13 cellular contexts compared by ENCODE assay signal in genomic region chr11:62401356-62401755, GRCh38. TPM values are rescaled to one million over a fixed set of nuclear protein-coding genes. Genes with fewer than 3 reads are reported as not detected.
DNase-seq lines count a peak whose midpoint lies in the region; ATAC-seq lines count a peak whose summit lies in the region.
"Had no signal": no experiment of that assay in that cellular context is flagged by ENCODE, and none has a peak within 500 bp of the region (broad histone marks: within the 10 kb centered on the region; RNA-seq: fewer than 3 reads in every experiment).

No MANE protein-coding gene starts in this region.

- no peaks in the 10 kb centered on the region for H3K27me3 Mint-ChIP-seq in activated CD4-positive, alpha-beta T cell treated with anti-CD3 and anti-CD28 coated beads for 36 hours

- intact Hi-C loops in activated CD4-positive, alpha-beta T cell treated with anti-CD3 and anti-CD28 coated beads for 36 hours (cut with DNase I, micrococcal nuclease): no loop called here

- H3K27ac ChIP-seq in layer of hippocampus (ENCODE audit: low read depth, low read length): peak overlapping the region; percentile 80
- H3K27ac ChIP-seq: SK-N-MC had no signal

- no peaks in the 10 kb centered on the region for H3K27me3 ChIP-seq in layer of hippocampus (ENCODE audit: control insufficient read depth, insufficient read depth, low read length)

- H3K27ac Mint-ChIP-seq in activated CD4-positive, alpha-beta T cell treated with anti-CD3 and anti-CD28 coated beads for 36 hours: peak overlapping the region; percentile 73
- H3K27ac Mint-ChIP-seq in activated naive CD4-positive, alpha-beta T cell treated with anti-CD3 and anti-CD28 coated beads, Interleukin-2, amount 50 U/mL, for 72 hours: peak overlapping the region; percentile 88 to 96
- peak overlapping the region; percentile 97 for H3K27ac Mint-ChIP-seq in stimulated activated effector memory CD8-positive, alpha-beta T cell treated with anti-CD3 and anti-CD28 coated beads, Interleukin-12 subunit alpha, Interleukin-12 subunit beta, amount 100 ng/mL, for 72 hours

- peak overlapping the region; percentile 62 for H3K4me3 Mint-ChIP-seq in activated CD4-positive, alpha-beta T cell treated with anti-CD3 and anti-CD28 coated beads for 36 hours
- H3K4me3 Mint-ChIP-seq in stimulated activated effector memory CD8-positive, alpha-beta T cell treated with anti-CD3 and anti-CD28 coated beads, Interleukin-12 subunit alpha, Interleukin-12 subunit beta, amount 100 ng/mL, for 72 hours: peak overlapping the region; percentile 77

- peaks cover 23% of the 10 kb centered on the region for H3K4me1 Mint-ChIP-seq in activated CD4-positive, alpha-beta T cell treated with anti-CD3 and anti-CD28 coated beads for 36 hours
- H3K4me1 Mint-ChIP-seq in stimulated activated effector memory CD8-positive, alpha-beta T cell treated with anti-CD3 and anti-CD28 coated beads, Interleukin-12 subunit alpha, Interleukin-12 subunit beta, amount 100 ng/mL, for 72 hours: peaks cover 30% of the 10 kb centered on the region

- no peak for ATAC-seq in activated CD4-positive, alpha-beta T cell treated with anti-CD3 and anti-CD28 coated beads for 36 hours
- no peak for ATAC-seq in activated naive CD4-positive, alpha-beta T cell treated with anti-CD3 and anti-CD28 coated beads, Interleukin-2, amount 50 U/mL, for 72 hours
- ATAC-seq in stimulated activated effector memory CD8-positive, alpha-beta T cell treated with anti-CD3 and anti-CD28 coated beads, Interleukin-12 subunit alpha, Interleukin-12 subunit beta, amount 100 ng/mL, for 72 hours: no peak
- no peak for ATAC-seq in HG02588 (IDR thresholded peaks at IDR 0.05; ENCODE audit: unreplicated experiment)

- H3K9me3 Mint-ChIP-seq in activated CD4-positive, alpha-beta T cell treated with anti-CD3 and anti-CD28 coated beads for 36 hours (ENCODE audit: low read depth): no peaks in the 10 kb centered on the region
- no peaks in the 10 kb centered on the region for H3K9me3 Mint-ChIP-seq in activated naive CD4-positive, alpha-beta T cell treated with anti-CD3 and anti-CD28 coated beads, Interleukin-2, amount 50 U/mL, for 72 hours
- no peaks in the 10 kb centered on the region for H3K9me3 Mint-ChIP-seq in stimulated activated effector memory CD8-positive, alpha-beta T cell treated with anti-CD3 and anti-CD28 coated beads, Interleukin-12 subunit alpha, Interleukin-12 subunit beta, amount 100 ng/mL, for 72 hours

- DNase-seq in activated CD4-positive, alpha-beta T cell treated with anti-CD3 and anti-CD28 coated beads for 36 hours: no peak
- no peak for DNase-seq in activated CD4-positive, alpha-beta T cell treated with anti-CD3 and anti-CD28 coated beads, Interleukin-2, amount 50 U/mL, for 4 hours
- DNase-seq in activated naive CD4-positive, alpha-beta T cell treated with anti-CD3 and anti-CD28 coated beads, Interleukin-2, amount 50 U/mL, for 72 hours (ENCODE audit: low spot score in 2 of 2): no peak
- DNase-seq in stimulated activated effector memory CD8-positive, alpha-beta T cell treated with anti-CD3 and anti-CD28 coated beads, Interleukin-12 subunit alpha, Interleukin-12 subunit beta, amount 100 ng/mL, for 72 hours (ENCODE audit: low spot score in 2 of 2): no peak
- no peak for DNase-seq in NCI-H748 (lab: John Stamatoyannopoulos, UW; ENCODE audit: unreplicated experiment)
- DNase-seq in NCI-H1105 treated with DMSO at 0.1 percent for 48 hours (lab: John Stamatoyannopoulos, UW): no peak
- DNase-seq: DND-41, NCI-H1105, retina had no signal

- no peaks in the 10 kb centered on the region for H3K36me3 Mint-ChIP-seq in activated CD4-positive, alpha-beta T cell treated with anti-CD3 and anti-CD28 coated beads for 36 hours (ENCODE audit: low read depth)
- no peaks in the 10 kb centered on the region for H3K36me3 Mint-ChIP-seq in activated naive CD4-positive, alpha-beta T cell treated with anti-CD3 and anti-CD28 coated beads, Interleukin-2, amount 50 U/mL, for 72 hours
- H3K36me3 Mint-ChIP-seq in stimulated activated effector memory CD8-positive, alpha-beta T cell treated with anti-CD3 and anti-CD28 coated beads, Interleukin-12 subunit alpha, Interleukin-12 subunit beta, amount 100 ng/mL, for 72 hours: no peaks in the 10 kb centered on the region

- POLR2A ChIA-PET in activated CD4-positive, alpha-beta T cell treated with anti-CD3 and anti-CD28 coated beads for 36 hours (lab: Charles Lee): no interaction called here

- CTCF ChIA-PET in activated CD4-positive, alpha-beta T cell treated with anti-CD3 and anti-CD28 coated beads for 36 hours (lab: Charles Lee): interaction anchor here (0.5 to 1.3 kb wide), 5 partner anchors 8 to 1216 kb away, joined by 3 to 5 read pairs (median 4); no protein-coding TSS in a partner anchor

RNA-seq across cellular contexts. Expression of gene SCGB1A1, which starts 17.5 kb away (rescaled TPM):
- not detected for total RNA-seq in activated CD4-positive, alpha-beta T cell treated with anti-CD3 and anti-CD28 coated beads for 36 hours
- not detected for total RNA-seq in activated naive CD4-positive, alpha-beta T cell treated with anti-CD3 and anti-CD28 coated beads, Interleukin-2, amount 50 U/mL, for 72 hours
- total RNA-seq: A673 had no signal
